ENCODE assay signal across 20 cellular contexts in the genomic region with DNA sequence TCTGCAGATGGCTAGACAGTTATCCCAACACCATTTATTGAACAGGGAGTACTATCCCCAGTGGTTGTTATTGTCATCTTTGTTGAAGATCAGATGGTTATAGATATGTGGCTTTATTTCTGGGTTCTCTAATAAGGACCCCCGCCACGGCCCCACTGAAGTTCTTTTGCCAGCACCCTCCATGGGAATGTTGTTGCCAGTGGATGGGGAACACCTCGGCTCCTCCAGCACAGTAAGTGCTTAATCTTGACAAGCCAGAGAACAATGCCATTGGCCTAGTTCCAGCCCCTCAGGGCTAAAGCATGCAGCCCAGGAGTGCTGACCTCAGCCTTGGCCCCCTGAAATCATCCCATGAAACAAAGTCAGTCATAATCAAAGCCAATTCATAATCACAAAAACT.
DNase-seq lines count a peak whose midpoint lies in the region; ATAC-seq, FAIRE-seq and TF ChIP-seq lines count a peak whose summit lies in the region.
"Had no signal": no experiment of that assay in that cellular context is flagged by ENCODE, and none has a peak within 500 bp of the region (broad histone marks: within the 10 kb centered on the region; RNA-seq: fewer than 3 reads in every experiment).

No MANE protein-coding gene starts in this region.

- H3K27ac ChIP-seq in left ventricle myocardium inferior (replicated peaks) (no peak overlapping the region), kidney (ENCODE audit: low read depth in 2 of 2, low read length in 2 of 2) (no peak overlapping the region), brain microvascular endothelial cell (no peak overlapping the region)
- H3K27ac ChIP-seq: 22Rv1 had no signal

- DNase-seq in NCI-H1105 treated with DMSO at 0.1 percent for 48 hours (lab: John Stamatoyannopoulos, UW) (peak; percentile 9), NCI-H1105 (lab: John Stamatoyannopoulos, UW) (no peak), Right ventricle myocardium superior (peak; percentile 16), left ventricle myocardium inferior (no peak), kidney (peak; percentile 23), brain microvascular endothelial cell (no peak)
- no peak for DNase-seq in activated T-cell treated with anti-CD3 and anti-CD28 coated beads, Interleukin-2, amount 50 U/mL, for 48 hours
- DNase-seq in activated CD4-positive, alpha-beta T cell treated with anti-CD3 and anti-CD28 coated beads, Interleukin-2, amount 50 U/mL, for 48 hours = no peak
- DNase-seq: AML-193, GDM1, H9, IMR-90, NCI-H1092, NCI-H1694 treated with DMSO at 0.1 percent for 48 hours, NCI-H2171 treated with DMSO at 0.1 percent for 48 hours, NCI-H82, RPMI8226, SIG-M5 had no signal

- H3K9ac ChIP-seq in kidney (ENCODE audit: low read length in 2 of 2) = no peak overlapping the region

- H3K36me3 ChIP-seq in left ventricle myocardium inferior = no peaks in the 10 kb centered on the region
- no peaks in the 10 kb centered on the region for H3K36me3 ChIP-seq in kidney (ENCODE audit: control insufficient read depth in 1 of 2, insufficient read depth in 2 of 2, low read length in 2 of 2)
- H3K36me3 ChIP-seq in brain microvascular endothelial cell (replicated peaks) = no peaks in the 10 kb centered on the region

- intact Hi-C loops in Right ventricle myocardium superior (cut with DNase I) (no loop called here), left ventricle myocardium inferior (cut with micrococcal nuclease) (no loop called here), kidney (cut with DNase I) (no loop called here)

- H3K4me3 ChIP-seq in left ventricle myocardium inferior = no peak overlapping the region
- H3K4me3 ChIP-seq in kidney (ENCODE audit: low read length in 2 of 2) = no peak overlapping the region
- H3K4me3 ChIP-seq in brain microvascular endothelial cell (ENCODE audit: low read depth, low read length) = no peak overlapping the region

- in situ Hi-C loops in brain microvascular endothelial cell (cut with HindIII; ENCODE audit: low pct_ligation_motif_present, low sequenced_read_pairs) = no loop called here

- no peak for TF ChIP-seq CTCF in left ventricle myocardium inferior (IDR thresholded peaks at IDR 0.05; ENCODE audit: borderline replicate concordance)
- TF ChIP-seq CTCF in kidney (IDR thresholded peaks at IDR 0.05; ENCODE audit: borderline replicate concordance, extremely low read depth, insufficient read depth) = no peak
- TF ChIP-seq CTCF in brain microvascular endothelial cell (IDR thresholded peaks at IDR 0.05; ENCODE audit: low read depth, low read length, missing control alignments) = no peak

- H3K4me1 ChIP-seq in left ventricle myocardium inferior = peaks cover 6% of the 10 kb centered on the region
- H3K4me1 ChIP-seq in kidney (ENCODE audit: control insufficient read depth in 1 of 2, insufficient read depth in 1 of 2, low read depth in 1 of 2, low read length in 2 of 2) = no peaks in the 10 kb centered on the region

- H3K9me3 ChIP-seq in left ventricle myocardium inferior (replicated peaks) (peaks cover 27% of the 10 kb centered on the region), kidney (ENCODE audit: control insufficient read depth in 1 of 2, low read length in 2 of 2) (no peaks in the 10 kb centered on the region)

- FAIRE-seq in kidney (lab: Jason Lieb, UNC) = no peak
- FAIRE-seq: HTR-8/SVneo had no signal

- H3K27me3 ChIP-seq in left ventricle myocardium inferior (ENCODE audit: low read depth) = no peaks in the 10 kb centered on the region
- H3K27me3 ChIP-seq in brain microvascular endothelial cell (replicated peaks) = no peaks in the 10 kb centered on the region

- no peak for ATAC-seq in Right ventricle myocardium superior (ENCODE audit: poor library complexity)

Comparison
In these comparisons a context has a peak if more than half of its experiments do, and no peak if none do; other contexts are left out.
1. DNase-seq: peak in NCI-H1105 treated with DMSO at 0.1 percent for 48 hours (single experiment), Right ventricle myocardium superior (single experiment) and kidney (single experiment); none in NCI-H1105 (single experiment), left ventricle myocardium inferior (single experiment), activated T-cell treated with anti-CD3 and anti-CD28 coated beads, Interleukin-2, amount 50 U/mL, for 48 hours (0 of 2), brain microvascular endothelial cell (single experiment) and activated CD4-positive, alpha-beta T cell treated with anti-CD3 and anti-CD28 coated beads, Interleukin-2, amount 50 U/mL, for 48 hours (0 of 2).